In genomic region chr2:86225581-86225980, GRCh38 we compare ENCODE assay signal across 9 cellular contexts. TPM values are rescaled to one million over a fixed set of nuclear protein-coding genes. Genes with fewer than 3 reads are reported as not detected.
A peak's percentile ranks its signal among the peaks of the same experiment; 100 is the strongest.
DNase-seq lines count a peak whose midpoint lies in the region; ATAC-seq, FAIRE-seq and TF ChIP-seq lines count a peak whose summit lies in the region.
"Had no signal": no experiment of that assay in that cellular context is flagged by ENCODE, and none has a peak within 500 bp of the region (broad histone marks: within the 10 kb centered on the region; RNA-seq: fewer than 3 reads in every experiment).

No MANE protein-coding gene starts in this region.

- H3K4me3 ChIP-seq in esophagus muscularis mucosa (peak overlapping the region in 3 of 4 donors; percentile 22 to 27 (median 23)), skeletal muscle satellite cell (ENCODE audit: low read length) (no peak overlapping the region)

- peak in 1 of 3 experiments; percentile 6 for TF ChIP-seq CTCF in esophagus muscularis mucosa (IDR thresholded peaks at IDR 0.05)

- peak overlapping the region; percentile 59 for H3K4me2 ChIP-seq in skeletal muscle satellite cell (ENCODE audit: low read length)

- 30% methylated on average over 6 of the region's 6 CpGs for WGBS in esophagus muscularis mucosa

- intact Hi-C loops in esophagus muscularis mucosa (cut with DNase I): no loop called here

- no peak for FAIRE-seq in urothelium cell line (lab: Jason Lieb, UNC)

- H3K9me3 ChIP-seq in esophagus muscularis mucosa (no peaks in the 10 kb centered on the region), skeletal muscle satellite cell (replicated peaks; ENCODE audit: low read length) (no peaks in the 10 kb centered on the region)

- H3K27me3 ChIP-seq in esophagus muscularis mucosa: no peaks in the 10 kb centered on the region
- H3K27me3 ChIP-seq in skeletal muscle satellite cell (ENCODE audit: control insufficient read depth, insufficient read depth, low read length): peaks cover 14% of the 10 kb centered on the region

- peaks cover 0 to 5% (median 0%) of the 10 kb centered on the region in 4 donors for H3K36me3 ChIP-seq in esophagus muscularis mucosa
- no peaks in the 10 kb centered on the region for H3K36me3 ChIP-seq in skeletal muscle satellite cell (ENCODE audit: insufficient read depth, low read length)

- H3K4me1 ChIP-seq in esophagus muscularis mucosa (peaks cover 48 to 62% (median 58%) of the 10 kb centered on the region in 4 donors), skeletal muscle satellite cell (ENCODE audit: control insufficient read depth, insufficient read depth, low read length) (peaks cover 22% of the 10 kb centered on the region)

- peak overlapping the region; percentile 91 to 98 (median 93) for H3K27ac ChIP-seq in esophagus muscularis mucosa (replicated peaks in 1 of 4)
- H3K27ac ChIP-seq: epithelial cell of prostate had no signal

- peak; percentile 39 for ATAC-seq in HG03039 (IDR thresholded peaks at IDR 0.05; ENCODE audit: unreplicated experiment)

- DNase-seq in activated CD4-positive, alpha-beta T cell treated with anti-CD3 and anti-CD28 coated beads for 1 hour: peak; percentile 20
- DNase-seq in esophagus muscularis mucosa (ENCODE audit: extremely low spot score): no peak
- DNase-seq in DMS53 (lab: John Stamatoyannopoulos, UW): no peak
- no peak for DNase-seq in urothelium cell line (ENCODE audit: low spot score)
- no peak for DNase-seq in LoVo (ENCODE audit: low spot score)

- TF ChIP-seq POLR2A in GM15510 (IDR thresholded peaks at IDR 0.05; ENCODE audit: borderline replicate concordance, extremely low read depth, insufficient read length): peak; percentile 34
- no peak for TF ChIP-seq POLR2A in esophagus muscularis mucosa (IDR thresholded peaks at IDR 0.05; ENCODE audit: low read depth)

- no peak for TF ChIP-seq EP300 in esophagus muscularis mucosa (IDR thresholded peaks at IDR 0.05)

- no peak overlapping the region for H3K9ac ChIP-seq in skeletal muscle satellite cell (ENCODE audit: low read depth, low read length)

RNA-seq across cellular contexts. Expression of gene MRPL35, which starts 26.3 kb away (rescaled TPM):
- 10 to 100 TPM; 28.0 to 37.8 (median 32.4) TPM for total RNA-seq in esophagus muscularis mucosa
- total RNA-seq in skeletal muscle satellite cell (2012; rRNA removed): 45.9 and 60.1 TPM in 2 replicates

RNA-seq across cellular contexts. Expression of gene IMMT, which starts 30.3 kb away (rescaled TPM):
- total RNA-seq in esophagus muscularis mucosa: 10 to 100 TPM; 53.5 to 68.1 (median 66.6) TPM
- 72.7 and 78.1 TPM in 2 replicates for total RNA-seq in skeletal muscle satellite cell (2012; rRNA removed)
